1 cellular context compared by ENCODE assay signal in the genomic region with DNA sequence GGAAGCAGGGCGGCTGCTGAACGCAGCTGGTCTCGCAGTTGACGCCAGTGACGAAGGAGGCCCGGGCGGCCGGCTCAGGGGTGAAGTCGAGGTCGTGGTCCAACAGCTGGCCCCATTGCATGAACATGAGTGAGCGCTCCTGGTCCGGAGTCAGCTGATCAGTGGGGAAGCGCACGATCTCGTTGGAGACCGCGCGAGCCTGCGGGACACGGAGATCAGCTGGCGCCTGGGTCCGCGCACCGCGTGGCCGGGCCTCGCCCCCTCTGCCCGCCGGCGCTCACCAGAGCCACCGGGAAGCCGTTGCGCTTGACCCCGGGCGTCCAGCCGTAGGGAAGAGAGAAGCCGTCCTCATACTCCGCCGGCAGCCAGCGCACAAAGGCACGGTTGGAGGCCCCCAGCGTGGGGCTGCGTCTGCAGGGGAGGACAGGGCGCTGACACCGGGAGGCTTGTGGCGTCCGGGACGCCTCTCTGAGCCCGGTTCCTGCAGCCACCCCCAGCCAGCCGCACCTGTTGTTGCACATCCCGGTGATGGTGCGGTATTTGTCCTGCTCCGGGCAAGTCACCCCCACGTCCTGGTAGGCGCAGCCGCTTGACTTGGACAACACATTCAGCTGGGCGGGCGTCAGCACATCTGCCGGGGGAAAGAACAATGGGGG.
TF ChIP-seq lines count a peak whose summit lies in the region.

No MANE protein-coding gene starts in this region.

TF ChIP-seq in K562, 482 proteins besides CTCF, POLR2A, EP300 and RAD21:
- TF ChIP-seq, protein P1, sequence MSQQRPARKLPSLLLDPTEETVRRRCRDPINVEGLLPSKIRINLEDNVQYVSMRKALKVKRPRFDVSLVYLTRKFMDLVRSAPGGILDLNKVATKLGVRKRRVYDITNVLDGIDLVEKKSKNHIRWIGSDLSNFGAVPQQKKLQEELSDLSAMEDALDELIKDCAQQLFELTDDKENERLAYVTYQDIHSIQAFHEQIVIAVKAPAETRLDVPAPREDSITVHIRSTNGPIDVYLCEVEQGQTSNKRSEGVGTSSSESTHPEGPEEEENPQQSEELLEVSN (IDR thresholded peaks at IDR 0.05; ENCODE audit: borderline replicate concordance in 1 of 2, extremely low read depth in 1 of 2, insufficient read depth in 1 of 2, insufficient read length in 1 of 2, low read depth in 1 of 2, low read length in 1 of 2, poor library complexity in 1 of 2, severe bottlenecking in 1 of 2) = peak; percentile 49 to 94
- TF ChIP-seq, protein P2, sequence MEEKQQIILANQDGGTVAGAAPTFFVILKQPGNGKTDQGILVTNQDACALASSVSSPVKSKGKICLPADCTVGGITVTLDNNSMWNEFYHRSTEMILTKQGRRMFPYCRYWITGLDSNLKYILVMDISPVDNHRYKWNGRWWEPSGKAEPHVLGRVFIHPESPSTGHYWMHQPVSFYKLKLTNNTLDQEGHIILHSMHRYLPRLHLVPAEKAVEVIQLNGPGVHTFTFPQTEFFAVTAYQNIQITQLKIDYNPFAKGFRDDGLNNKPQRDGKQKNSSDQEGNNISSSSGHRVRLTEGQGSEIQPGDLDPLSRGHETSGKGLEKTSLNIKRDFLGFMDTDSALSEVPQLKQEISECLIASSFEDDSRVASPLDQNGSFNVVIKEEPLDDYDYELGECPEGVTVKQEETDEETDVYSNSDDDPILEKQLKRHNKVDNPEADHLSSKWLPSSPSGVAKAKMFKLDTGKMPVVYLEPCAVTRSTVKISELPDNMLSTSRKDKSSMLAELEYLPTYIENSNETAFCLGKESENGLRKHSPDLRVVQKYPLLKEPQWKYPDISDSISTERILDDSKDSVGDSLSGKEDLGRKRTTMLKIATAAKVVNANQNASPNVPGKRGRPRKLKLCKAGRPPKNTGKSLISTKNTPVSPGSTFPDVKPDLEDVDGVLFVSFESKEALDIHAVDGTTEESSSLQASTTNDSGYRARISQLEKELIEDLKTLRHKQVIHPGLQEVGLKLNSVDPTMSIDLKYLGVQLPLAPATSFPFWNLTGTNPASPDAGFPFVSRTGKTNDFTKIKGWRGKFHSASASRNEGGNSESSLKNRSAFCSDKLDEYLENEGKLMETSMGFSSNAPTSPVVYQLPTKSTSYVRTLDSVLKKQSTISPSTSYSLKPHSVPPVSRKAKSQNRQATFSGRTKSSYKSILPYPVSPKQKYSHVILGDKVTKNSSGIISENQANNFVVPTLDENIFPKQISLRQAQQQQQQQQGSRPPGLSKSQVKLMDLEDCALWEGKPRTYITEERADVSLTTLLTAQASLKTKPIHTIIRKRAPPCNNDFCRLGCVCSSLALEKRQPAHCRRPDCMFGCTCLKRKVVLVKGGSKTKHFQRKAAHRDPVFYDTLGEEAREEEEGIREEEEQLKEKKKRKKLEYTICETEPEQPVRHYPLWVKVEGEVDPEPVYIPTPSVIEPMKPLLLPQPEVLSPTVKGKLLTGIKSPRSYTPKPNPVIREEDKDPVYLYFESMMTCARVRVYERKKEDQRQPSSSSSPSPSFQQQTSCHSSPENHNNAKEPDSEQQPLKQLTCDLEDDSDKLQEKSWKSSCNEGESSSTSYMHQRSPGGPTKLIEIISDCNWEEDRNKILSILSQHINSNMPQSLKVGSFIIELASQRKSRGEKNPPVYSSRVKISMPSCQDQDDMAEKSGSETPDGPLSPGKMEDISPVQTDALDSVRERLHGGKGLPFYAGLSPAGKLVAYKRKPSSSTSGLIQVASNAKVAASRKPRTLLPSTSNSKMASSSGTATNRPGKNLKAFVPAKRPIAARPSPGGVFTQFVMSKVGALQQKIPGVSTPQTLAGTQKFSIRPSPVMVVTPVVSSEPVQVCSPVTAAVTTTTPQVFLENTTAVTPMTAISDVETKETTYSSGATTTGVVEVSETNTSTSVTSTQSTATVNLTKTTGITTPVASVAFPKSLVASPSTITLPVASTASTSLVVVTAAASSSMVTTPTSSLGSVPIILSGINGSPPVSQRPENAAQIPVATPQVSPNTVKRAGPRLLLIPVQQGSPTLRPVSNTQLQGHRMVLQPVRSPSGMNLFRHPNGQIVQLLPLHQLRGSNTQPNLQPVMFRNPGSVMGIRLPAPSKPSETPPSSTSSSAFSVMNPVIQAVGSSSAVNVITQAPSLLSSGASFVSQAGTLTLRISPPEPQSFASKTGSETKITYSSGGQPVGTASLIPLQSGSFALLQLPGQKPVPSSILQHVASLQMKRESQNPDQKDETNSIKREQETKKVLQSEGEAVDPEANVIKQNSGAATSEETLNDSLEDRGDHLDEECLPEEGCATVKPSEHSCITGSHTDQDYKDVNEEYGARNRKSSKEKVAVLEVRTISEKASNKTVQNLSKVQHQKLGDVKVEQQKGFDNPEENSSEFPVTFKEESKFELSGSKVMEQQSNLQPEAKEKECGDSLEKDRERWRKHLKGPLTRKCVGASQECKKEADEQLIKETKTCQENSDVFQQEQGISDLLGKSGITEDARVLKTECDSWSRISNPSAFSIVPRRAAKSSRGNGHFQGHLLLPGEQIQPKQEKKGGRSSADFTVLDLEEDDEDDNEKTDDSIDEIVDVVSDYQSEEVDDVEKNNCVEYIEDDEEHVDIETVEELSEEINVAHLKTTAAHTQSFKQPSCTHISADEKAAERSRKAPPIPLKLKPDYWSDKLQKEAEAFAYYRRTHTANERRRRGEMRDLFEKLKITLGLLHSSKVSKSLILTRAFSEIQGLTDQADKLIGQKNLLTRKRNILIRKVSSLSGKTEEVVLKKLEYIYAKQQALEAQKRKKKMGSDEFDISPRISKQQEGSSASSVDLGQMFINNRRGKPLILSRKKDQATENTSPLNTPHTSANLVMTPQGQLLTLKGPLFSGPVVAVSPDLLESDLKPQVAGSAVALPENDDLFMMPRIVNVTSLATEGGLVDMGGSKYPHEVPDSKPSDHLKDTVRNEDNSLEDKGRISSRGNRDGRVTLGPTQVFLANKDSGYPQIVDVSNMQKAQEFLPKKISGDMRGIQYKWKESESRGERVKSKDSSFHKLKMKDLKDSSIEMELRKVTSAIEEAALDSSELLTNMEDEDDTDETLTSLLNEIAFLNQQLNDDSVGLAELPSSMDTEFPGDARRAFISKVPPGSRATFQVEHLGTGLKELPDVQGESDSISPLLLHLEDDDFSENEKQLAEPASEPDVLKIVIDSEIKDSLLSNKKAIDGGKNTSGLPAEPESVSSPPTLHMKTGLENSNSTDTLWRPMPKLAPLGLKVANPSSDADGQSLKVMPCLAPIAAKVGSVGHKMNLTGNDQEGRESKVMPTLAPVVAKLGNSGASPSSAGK (IDR thresholded peaks at IDR 0.05) = peak; percentile 51
- TF ChIP-seq TFAP4 (CRISPR knock-in tag; IDR thresholded peaks at IDR 0.05; ENCODE audit: borderline replicate concordance) = peak; percentile 68; the same call in 1 of the 2 replicates
- TF ChIP-seq L3MBTL2 (IDR thresholded peaks at IDR 0.05) = peak; percentile 59; the same call in 1 of the 2 replicates
- no peak for TF ChIP-seq KDM5B (IDR thresholded peaks at IDR 0.05; ENCODE audit: insufficient replicate concordance, low read depth, low read length)
- no peak for TF ChIP-seq ZNF24 (IDR thresholded peaks at IDR 0.05)
- peak; percentile 18 for TF ChIP-seq FIP1L1 (IDR thresholded peaks at IDR 0.05; ENCODE audit: low read depth, low read length, poor library complexity, severe bottlenecking)
- no peak for TF ChIP-seq E2F3 (CRISPR knock-in tag; IDR thresholded peaks at IDR 0.05)
- TF ChIP-seq RBFOX2 (IDR thresholded peaks at IDR 0.05; ENCODE audit: low read depth, low read length) = 0 out of 2 replicates have a peak, but pooled peaks have one; percentile 14
- no peak for TF ChIP-seq MCM3 (IDR thresholded peaks at IDR 0.05)
- no peak for TF ChIP-seq PYGO2 (tag; IDR thresholded peaks at IDR 0.05)
- TF ChIP-seq, protein P3, sequence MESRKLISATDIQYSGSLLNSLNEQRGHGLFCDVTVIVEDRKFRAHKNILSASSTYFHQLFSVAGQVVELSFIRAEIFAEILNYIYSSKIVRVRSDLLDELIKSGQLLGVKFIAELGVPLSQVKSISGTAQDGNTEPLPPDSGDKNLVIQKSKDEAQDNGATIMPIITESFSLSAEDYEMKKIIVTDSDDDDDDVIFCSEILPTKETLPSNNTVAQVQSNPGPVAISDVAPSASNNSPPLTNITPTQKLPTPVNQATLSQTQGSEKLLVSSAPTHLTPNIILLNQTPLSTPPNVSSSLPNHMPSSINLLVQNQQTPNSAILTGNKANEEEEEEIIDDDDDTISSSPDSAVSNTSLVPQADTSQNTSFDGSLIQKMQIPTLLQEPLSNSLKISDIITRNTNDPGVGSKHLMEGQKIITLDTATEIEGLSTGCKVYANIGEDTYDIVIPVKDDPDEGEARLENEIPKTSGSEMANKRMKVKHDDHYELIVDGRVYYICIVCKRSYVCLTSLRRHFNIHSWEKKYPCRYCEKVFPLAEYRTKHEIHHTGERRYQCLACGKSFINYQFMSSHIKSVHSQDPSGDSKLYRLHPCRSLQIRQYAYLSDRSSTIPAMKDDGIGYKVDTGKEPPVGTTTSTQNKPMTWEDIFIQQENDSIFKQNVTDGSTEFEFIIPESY (CRISPR knock-in tag; IDR thresholded peaks at IDR 0.05) = peak; percentile 87
- TF ChIP-seq CBX2 (IDR thresholded peaks at IDR 0.05; ENCODE audit: insufficient read depth, low read length, poor library complexity, severe bottlenecking) = no peak
- no peak for TF ChIP-seq JUND (IDR thresholded peaks at IDR 0.05; ENCODE audit: borderline replicate concordance, low read depth, low read length)
- TF ChIP-seq JUND (tag; IDR thresholded peaks at IDR 0.05; ENCODE audit: borderline replicate concordance, low read depth, low read length) = no peak
- TF ChIP-seq DACH1 (IDR thresholded peaks at IDR 0.05; ENCODE audit: partially characterized antibody) = peak; percentile 46
- no peak for TF ChIP-seq ZNF316 (IDR thresholded peaks at IDR 0.05)
- no peak for TF ChIP-seq CAMTA2 (CRISPR knock-in tag; conservative IDR thresholded peaks at IDR 0.05)
- no peak for TF ChIP-seq TCFL5 (CRISPR knock-in tag; conservative IDR thresholded peaks at IDR 0.05)
- peak; percentile 65; the same call in 1 of the 2 replicates for TF ChIP-seq CHD2 (IDR thresholded peaks at IDR 0.05; ENCODE audit: low read depth, low read length)
TF ChIP-seq in K562: peak in this region for 9.
